25 cellular contexts compared by ENCODE assay signal in the genomic region with DNA sequence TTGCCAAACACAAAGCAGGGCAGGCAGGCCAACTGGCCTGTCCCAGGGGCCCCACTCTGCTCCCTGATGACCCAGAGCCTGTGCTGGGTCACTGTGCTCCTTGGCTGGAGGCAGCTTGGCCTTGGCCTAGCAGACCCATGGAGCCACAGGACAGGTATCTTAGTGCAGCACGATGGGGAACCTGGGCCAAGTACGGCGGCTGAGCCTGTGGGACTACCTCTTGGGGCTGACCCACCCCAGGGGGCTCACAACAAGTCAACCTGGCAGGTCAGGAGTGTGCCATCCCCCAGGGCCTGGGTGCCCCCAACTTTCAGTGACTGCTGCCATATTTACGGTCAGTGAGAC. TPM values are rescaled to one million over a fixed set of nuclear protein-coding genes. Genes with fewer than 3 reads are reported as not detected.
"Had no signal": no experiment of that assay in that cellular context is flagged by ENCODE, and none has a peak within 500 bp of the region (broad histone marks: within the 10 kb centered on the region; RNA-seq: fewer than 3 reads in every experiment).

No MANE protein-coding gene starts in this region.

- FAIRE-seq: colon, kidney, small intestine had no signal

- H3K27ac Mint-ChIP-seq: memory B cell; stimulated activated memory B cell treated with anti-CD40 and anti-IgM and Interleukin-4, amounts not matched to agents 10 μg/mL and 1 μg/mL and 100 μg/mL, for 72 hours; stimulated activated naive CD8-positive, alpha-beta T cell treated with anti-CD3 and anti-CD28 coated beads, Interleukin-15, amount 100 ng/mL, for 72 hours had no signal

- H3K27me3 Mint-ChIP-seq: memory B cell; stimulated activated memory B cell treated with anti-CD40 and anti-IgM and Interleukin-4, amounts not matched to agents 10 μg/mL and 1 μg/mL and 100 μg/mL, for 72 hours; stimulated activated naive CD8-positive, alpha-beta T cell treated with anti-CD3 and anti-CD28 coated beads, Interleukin-15, amount 100 ng/mL, for 72 hours had no signal

- H3K79me2 ChIP-seq: hepatocyte, parathyroid adenoma had no signal

- H3K36me3 Mint-ChIP-seq: memory B cell; stimulated activated memory B cell treated with anti-CD40 and anti-IgM and Interleukin-4, amounts not matched to agents 10 μg/mL and 1 μg/mL and 100 μg/mL, for 72 hours had no signal

- H3K4me3 ChIP-seq: cardiac muscle cell, hepatocyte, left ventricle myocardium inferior, lower lobe of right lung, right atrium auricular region, thoracic aorta, transverse colon had no signal

- H3K4me2 ChIP-seq: hepatocyte had no signal

- H3K9me3 ChIP-seq: left ventricle myocardium inferior, lower lobe of right lung, right atrium auricular region, thoracic aorta, transverse colon had no signal

- H3K4me3 Mint-ChIP-seq: memory B cell; stimulated activated memory B cell treated with anti-CD40 and anti-IgM and Interleukin-4, amounts not matched to agents 10 μg/mL and 1 μg/mL and 100 μg/mL, for 72 hours; stimulated activated naive CD8-positive, alpha-beta T cell treated with anti-CD3 and anti-CD28 coated beads, Interleukin-15, amount 100 ng/mL, for 72 hours had no signal

- H3K27me3 ChIP-seq: cardiac muscle cell, hepatocyte, right atrium auricular region, transverse colon had no signal

- H3K27ac ChIP-seq: cardiac muscle cell, hepatocyte, left ventricle myocardium inferior, lower lobe of right lung, parathyroid adenoma, right atrium auricular region, thoracic aorta, transverse colon had no signal

- ATAC-seq: left cardiac atrium; lower lobe of right lung; stimulated activated memory B cell treated with anti-CD40 and anti-IgM and Interleukin-4, amounts not matched to agents 10 μg/mL and 1 μg/mL and 100 μg/mL, for 72 hours; stimulated activated naive CD8-positive, alpha-beta T cell treated with anti-CD3 and anti-CD28 coated beads, Interleukin-15, amount 100 ng/mL, for 72 hours had no signal

- H3K4me1 ChIP-seq: parathyroid adenoma had no signal

- DNase-seq: cerebellar nuclear complex; dermis blood vessel endothelial cell; erythroblast; foreskin melanocyte; head of caudate nucleus; kidney; left cardiac atrium; left ventricle myocardium inferior; lower lobe of right lung; midbrain; occipital lobe; small intestine; stimulated activated CD4-positive, alpha-beta T cell treated with anti-CD3 and anti-CD28 coated beads, Interleukin-4, amount 100 ng/mL, for 1 hour; stimulated activated CD8-positive, alpha-beta memory T cell treated with anti-CD3 and anti-CD28 coated beads, Interleukin-4, amount 100 ng/mL, for 48 hours; stimulated activated naive CD8-positive, alpha-beta T cell treated with anti-CD3 and anti-CD28 coated beads, Interleukin-15, amount 100 ng/mL, for 72 hours; transverse colon had no signal

- H3K36me3 ChIP-seq: cardiac muscle cell, left ventricle myocardium inferior, lower lobe of right lung, right atrium auricular region, thoracic aorta, transverse colon had no signal

- H3K9me3 Mint-ChIP-seq: memory B cell; stimulated activated memory B cell treated with anti-CD40 and anti-IgM and Interleukin-4, amounts not matched to agents 10 μg/mL and 1 μg/mL and 100 μg/mL, for 72 hours; stimulated activated naive CD8-positive, alpha-beta T cell treated with anti-CD3 and anti-CD28 coated beads, Interleukin-15, amount 100 ng/mL, for 72 hours had no signal

- H2AFZ ChIP-seq: hepatocyte, parathyroid adenoma had no signal

- H3K9ac ChIP-seq: parathyroid adenoma had no signal

RNA-seq across cellular contexts. Expression of a gene that starts 10.1 kb away (rescaled TPM):
- total RNA-seq: cardiac muscle cell had no signal
- polyA plus RNA-seq: neural cell had no signal
